In genomic region chr12:23949212-23950010, GRCh38 we compare ENCODE assay signal across 7 cellular contexts. TPM values are rescaled to one million over a fixed set of nuclear protein-coding genes. Genes with fewer than 3 reads are reported as not detected.
DNase-seq lines count a peak whose midpoint lies in the region; ATAC-seq, FAIRE-seq and TF ChIP-seq lines count a peak whose summit lies in the region.

TSS of gene SOX5 (minus strand) at chr12:23949670. CDS start at chr12:23949601, 69 bp downstream.

- H3F3A ChIP-seq in MM.1S (ENCODE audit: insufficient read depth, low read length) = no peaks in the 10 kb centered on the region

- peak; percentile 96 for ATAC-seq in sciatic nerve

- H3K4me2 ChIP-seq in MM.1S (ENCODE audit: low read depth, low read length) (peak within 1 kb of the TSS; percentile 4; the same call in 1 of the 2 replicates), hepatocyte (peak within 1 kb of the TSS; percentile 84)

- DNase-seq in MM.1S = peak; percentile 20
- DNase-seq in adipocyte (ENCODE audit: low read depth) = no peak
- DNase-seq in hepatocyte (ENCODE audit: low spot score) = peak; percentile 59
- peak; percentile 67 for DNase-seq in sciatic nerve (ENCODE audit: low spot score)
- DNase-seq in amniotic stem cell (lab: John Stamatoyannopoulos, UW) = no peak
- no peak for DNase-seq in H54 (ENCODE audit: insufficient read length, low spot score)
- DNase-seq in activated CD4-positive, alpha-beta T cell treated with anti-CD3 and anti-CD28 coated beads for 4 hours = no peak

- H3K27me3 ChIP-seq in MM.1S (replicated peaks; ENCODE audit: insufficient read depth, low read length) = no peaks in the 10 kb centered on the region
- H3K27me3 ChIP-seq in adipocyte (replicated peaks; ENCODE audit: control insufficient read depth, insufficient read depth, low read length) = no peaks in the 10 kb centered on the region
- H3K27me3 ChIP-seq in hepatocyte = no peaks in the 10 kb centered on the region

- H3K4me3 ChIP-seq in MM.1S (ENCODE audit: low read length) = peak within 1 kb of the TSS; percentile 12; the same call in 1 of the 2 replicates
- H3K4me3 ChIP-seq in adipocyte (ENCODE audit: low read length) = peak within 1 kb of the TSS; percentile 91
- H3K4me3 ChIP-seq in hepatocyte = peak within 1 kb of the TSS; percentile 41

- H4K20me1 ChIP-seq in MM.1S (ENCODE audit: insufficient read depth, low read length) = no peaks in the 10 kb centered on the region
- no peaks in the 10 kb centered on the region for H4K20me1 ChIP-seq in hepatocyte (ENCODE audit: insufficient read depth, poor library complexity, severe bottlenecking)

- H3K9me2 ChIP-seq in MM.1S (replicated peaks; ENCODE audit: insufficient read depth, low read length) (no peaks in the 10 kb centered on the region), hepatocyte (replicated peaks; ENCODE audit: insufficient read depth) (no peaks in the 10 kb centered on the region)

- H3K36me3 ChIP-seq in MM.1S (replicated peaks; ENCODE audit: insufficient read depth, low read length) (no peaks in the 10 kb centered on the region), adipocyte (ENCODE audit: control insufficient read depth, insufficient read depth, low read length, severe bottlenecking) (no peaks in the 10 kb centered on the region), hepatocyte (replicated peaks; ENCODE audit: insufficient read depth, low read depth) (no peaks in the 10 kb centered on the region)

- intact Hi-C loops in sciatic nerve (cut with DNase I) = no loop called here

- H3K9ac ChIP-seq in MM.1S (ENCODE audit: low read length) (no peak within 1 kb of the TSS), adipocyte (ENCODE audit: low read length) (peak within 1 kb of the TSS; percentile 41)

- no peak for TF ChIP-seq CTCF in MM.1S (IDR thresholded peaks at IDR 0.05; ENCODE audit: low read length)
- no peak for TF ChIP-seq CTCF in hepatocyte (IDR thresholded peaks at IDR 0.05; ENCODE audit: poor library complexity)

- TF ChIP-seq POLR2A in H54 (IDR thresholded peaks at IDR 0.05; ENCODE audit: low read depth, low read length) = no peak

- no peak for FAIRE-seq in H54 (lab: Jason Lieb, UNC)

- H3K9me3 ChIP-seq in MM.1S (replicated peaks; ENCODE audit: insufficient read depth, low read length) = no peaks in the 10 kb centered on the region
- H3K9me3 ChIP-seq in adipocyte (ENCODE audit: control insufficient read depth, low read length) = no peaks in the 10 kb centered on the region
- H3K9me3 ChIP-seq in hepatocyte (ENCODE audit: low read depth) = no peaks in the 10 kb centered on the region

- H2AFZ ChIP-seq in MM.1S (ENCODE audit: low read length) (0 out of 2 replicates have a peak within 1 kb of the TSS, but pooled peaks have one; percentile 20), hepatocyte (peak within 1 kb of the TSS; percentile 75)

- H3K27ac ChIP-seq in MM.1S (ENCODE audit: low read length) (no peak within 1 kb of the TSS), hepatocyte (peak within 1 kb of the TSS; percentile 27)

- WGBS in hepatocyte (ENCODE audit: low lambda C conversion rate, missing lambda C conversion rate) = 9% methylated on average over 12 of the region's 12 CpGs

- H3K79me2 ChIP-seq in MM.1S (ENCODE audit: low read length) = no peaks in the 10 kb centered on the region
- no peaks in the 10 kb centered on the region for H3K79me2 ChIP-seq in hepatocyte

- H3K4me1 ChIP-seq in MM.1S (ENCODE audit: low read length) (no peaks in the 10 kb centered on the region), adipocyte (ENCODE audit: control insufficient read depth, insufficient read depth, low read length) (peaks cover 12% of the 10 kb centered on the region), hepatocyte (ENCODE audit: insufficient read depth) (no peaks in the 10 kb centered on the region)

RNA-seq across cellular contexts. Expression of gene SOX5, which starts in this region (rescaled TPM):
- 26.4 and 26.9 TPM in 2 replicates for total RNA-seq in hepatocyte
- polyA plus RNA-seq in hepatocyte = 14.8 and 15.1 TPM in 2 replicates
- total RNA-seq in sciatic nerve = 43.6 TPM

Comparison
In these comparisons a context has a peak if more than half of its experiments do, and no peak if none do; other contexts are left out.
1. DNase-seq: peak in MM.1S (single experiment), hepatocyte (single experiment) and sciatic nerve (single experiment); none in adipocyte (single experiment), amniotic stem cell (single experiment), H54 (single experiment) and activated CD4-positive, alpha-beta T cell treated with anti-CD3 and anti-CD28 coated beads for 4 hours (0 of 2).
2. H3K4me3 ChIP-seq: peak in every context shown above with its lines; median percentile 91 in adipocyte; 41 in hepatocyte; 12 in MM.1S.